In the genomic region with DNA sequence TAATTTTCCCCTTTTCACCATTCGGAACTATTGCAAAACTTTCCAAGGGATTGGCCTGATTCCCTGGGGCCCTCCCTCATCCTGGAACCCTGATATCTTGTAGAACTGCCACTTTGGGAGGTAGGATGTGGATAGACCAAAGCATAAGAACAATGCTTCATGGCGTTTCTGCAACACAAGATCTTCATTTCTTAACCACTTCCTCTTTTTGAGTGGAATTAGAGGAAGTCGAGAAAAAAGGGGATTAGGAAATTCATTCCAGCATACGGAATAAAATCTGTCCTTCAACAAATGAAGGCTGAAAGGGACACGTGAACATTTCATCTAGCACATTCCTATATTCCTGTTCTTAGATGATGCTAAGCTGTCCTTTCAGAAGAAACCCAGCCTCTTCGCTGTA, we compare ENCODE assay signal across 25 cellular contexts.
A peak's percentile ranks its signal among the peaks of the same experiment; 100 is the strongest.
DNase-seq lines count a peak whose midpoint lies in the region; ATAC-seq and TF ChIP-seq lines count a peak whose summit lies in the region.
"Had no signal": no experiment of that assay in that cellular context is flagged by ENCODE, and none has a peak within 500 bp of the region (broad histone marks: within the 10 kb centered on the region; RNA-seq: fewer than 3 reads in every experiment).

No MANE protein-coding gene starts in this region.

- H3K27me3 Mint-ChIP-seq in T-cell, result no peaks in the 10 kb centered on the region
- H3K27me3 Mint-ChIP-seq in activated CD8-positive, alpha-beta T cell treated with anti-CD3 and anti-CD28 coated beads, Interleukin-2, amount 10 ng/mL, durations not matched to agents 7 days and 5 days (ENCODE audit: low read depth), result no peaks in the 10 kb centered on the region
- H3K27me3 Mint-ChIP-seq: CD4-positive, alpha-beta T cell had no signal

- no peaks in the 10 kb centered on the region for H3K4me1 Mint-ChIP-seq in T-cell
- no peaks in the 10 kb centered on the region for H3K4me1 Mint-ChIP-seq in activated CD8-positive, alpha-beta T cell treated with anti-CD3 and anti-CD28 coated beads, Interleukin-2, amount 10 ng/mL, durations not matched to agents 7 days and 5 days (ENCODE audit: low read depth)

- TF ChIP-seq CTCF in VCaP (conservative IDR thresholded peaks at IDR 0.05), result no peak

- ATAC-seq in T-cell (replicated peaks in 1 of 4) (no peak), GM18858 (IDR thresholded peaks at IDR 0.05; ENCODE audit: unreplicated experiment) (no peak)
- no peak for ATAC-seq in activated CD8-positive, alpha-beta T cell treated with anti-CD3 and anti-CD28 coated beads, Interleukin-2, amount 10 ng/mL, durations not matched to agents 7 days and 5 days
- ATAC-seq: PC-3, sciatic nerve had no signal

- DNase-seq in KBM-7 (peak; percentile 74), NOMO-1 treated with dmso at 0.1 percent for 144 hours (lab: John Stamatoyannopoulos, UW; ENCODE audit: unreplicated experiment) (peak; percentile 58), pons (ENCODE audit: low spot score) (peak; percentile 67), T-cell (no peak), HEK293T (ENCODE audit: extremely low spot score) (no peak)
- no peak for DNase-seq in activated CD8-positive, alpha-beta T cell treated with anti-CD3 and anti-CD28 coated beads, Interleukin-2, amount 10 ng/mL, durations not matched to agents 7 days and 5 days
- DNase-seq: activated CD4-positive, alpha-beta T cell treated with anti-CD3 and anti-CD28 coated beads, Interleukin-2, amount 50 U/mL, for 1 hour; activated naive CD4-positive, alpha-beta T cell treated with anti-CD3 and anti-CD28 coated beads, Interleukin-2, amount 50 U/mL, for 16 hours; CD4-positive, alpha-beta T cell; NCI-H187 treated with DMSO at 0.1 percent for 48 hours; NCI-H69; nephron progenitor cell; SJCRH30; stimulated activated CD4-positive, alpha-beta T cell treated with anti-CD3 and anti-CD28 coated beads, Interleukin-4, amount 100 ng/mL, for 4 hours; stimulated activated naive CD4-positive, alpha-beta T cell had no signal

- no peaks in the 10 kb centered on the region for H3K9me3 Mint-ChIP-seq in T-cell
- H3K9me3 Mint-ChIP-seq in activated CD8-positive, alpha-beta T cell treated with anti-CD3 and anti-CD28 coated beads, Interleukin-2, amount 10 ng/mL, durations not matched to agents 7 days and 5 days (ENCODE audit: insufficient read depth), result no peaks in the 10 kb centered on the region
- H3K9me3 Mint-ChIP-seq: CD4-positive, alpha-beta T cell; dendritic cell treated with granulocyte-macrophage colony-stimulating factor and Interleukin-4, amounts not matched to agents 40 ng/mL and 50 ng/mL, for 4 days; nephron progenitor cell; T-helper 1 cell treated with Interleukin-12 subunit alpha and Interleukin-12 subunit beta and Interleukin-4 antibody, amounts not matched to agents 30 μg/mL and 1 μg/mL, for 36 hours had no signal

- CTCF ChIA-PET in T-cell (lab: Charles Lee), result no interaction called here
- CTCF ChIA-PET in activated CD8-positive, alpha-beta T cell treated with anti-CD3 and anti-CD28 coated beads, Interleukin-2, amount 10 ng/mL, durations not matched to agents 7 days and 5 days (lab: Charles Lee), result no interaction called here
- CTCF ChIA-PET in HEK293T (lab: Yijun Ruan, JAX), result no interaction called here

- no peak overlapping the region for H3K4me3 Mint-ChIP-seq in T-cell
- no peak overlapping the region for H3K4me3 Mint-ChIP-seq in activated CD8-positive, alpha-beta T cell treated with anti-CD3 and anti-CD28 coated beads, Interleukin-2, amount 10 ng/mL, durations not matched to agents 7 days and 5 days
- H3K4me3 Mint-ChIP-seq: CD4-positive, alpha-beta T cell; dendritic cell treated with granulocyte-macrophage colony-stimulating factor and Interleukin-4, amounts not matched to agents 40 ng/mL and 50 ng/mL, for 4 days; nephron progenitor cell; T-helper 1 cell treated with Interleukin-12 subunit alpha and Interleukin-12 subunit beta and Interleukin-4 antibody, amounts not matched to agents 30 μg/mL and 1 μg/mL, for 36 hours had no signal

- H3K36me3 Mint-ChIP-seq in T-cell, result no peaks in the 10 kb centered on the region
- H3K36me3 Mint-ChIP-seq in activated CD8-positive, alpha-beta T cell treated with anti-CD3 and anti-CD28 coated beads, Interleukin-2, amount 10 ng/mL, durations not matched to agents 7 days and 5 days (ENCODE audit: low read depth), result no peaks in the 10 kb centered on the region

- peak overlapping the region; percentile 98 for H3K27ac ChIP-seq in VCaP
- H3K27ac ChIP-seq: cardiac muscle cell, gastroesophageal sphincter, KMS-11, SJCRH30, tibial artery had no signal

- in situ Hi-C loops in KBM-7 (cut with MboI; ENCODE audit: low pct_unique_long_range_greater_than_20kb, low sequenced_read_pairs), result no loop called here

- H3K27ac Mint-ChIP-seq in T-cell, result no peak overlapping the region
- no peak overlapping the region for H3K27ac Mint-ChIP-seq in activated CD8-positive, alpha-beta T cell treated with anti-CD3 and anti-CD28 coated beads, Interleukin-2, amount 10 ng/mL, durations not matched to agents 7 days and 5 days
- H3K27ac Mint-ChIP-seq: CD4-positive, alpha-beta T cell; dendritic cell treated with granulocyte-macrophage colony-stimulating factor and Interleukin-4, amounts not matched to agents 40 ng/mL and 50 ng/mL, for 4 days; nephron progenitor cell; T-helper 1 cell treated with Interleukin-12 subunit alpha and Interleukin-12 subunit beta and Interleukin-4 antibody, amounts not matched to agents 30 μg/mL and 1 μg/mL, for 36 hours had no signal

- POLR2A ChIA-PET in T-cell (lab: Charles Lee) (no interaction called here), HEK293T (lab: Yijun Ruan, JAX) (no interaction called here)
- POLR2A ChIA-PET in activated CD8-positive, alpha-beta T cell treated with anti-CD3 and anti-CD28 coated beads, Interleukin-2, amount 10 ng/mL, durations not matched to agents 7 days and 5 days (lab: Charles Lee), result no interaction called here

TF ChIP-seq in HEK293T, 16 proteins besides CTCF, POLR2A, EP300 and RAD21:
- no peak for TF ChIP-seq SUZ12 (IDR thresholded peaks at IDR 0.05)
- TF ChIP-seq NFRKB (IDR thresholded peaks at IDR 0.05), result no peak
- TF ChIP-seq ELF4 (IDR thresholded peaks at IDR 0.05), result no peak
- TF ChIP-seq FOXA1 (IDR thresholded peaks at IDR 0.05), result no peak
- no peak for TF ChIP-seq CTBP1 (IDR thresholded peaks at IDR 0.05; ENCODE audit: borderline replicate concordance)
- no peak for TF ChIP-seq L3MBTL2 (conservative IDR thresholded peaks at IDR 0.05)
- TF ChIP-seq, protein P1, sequence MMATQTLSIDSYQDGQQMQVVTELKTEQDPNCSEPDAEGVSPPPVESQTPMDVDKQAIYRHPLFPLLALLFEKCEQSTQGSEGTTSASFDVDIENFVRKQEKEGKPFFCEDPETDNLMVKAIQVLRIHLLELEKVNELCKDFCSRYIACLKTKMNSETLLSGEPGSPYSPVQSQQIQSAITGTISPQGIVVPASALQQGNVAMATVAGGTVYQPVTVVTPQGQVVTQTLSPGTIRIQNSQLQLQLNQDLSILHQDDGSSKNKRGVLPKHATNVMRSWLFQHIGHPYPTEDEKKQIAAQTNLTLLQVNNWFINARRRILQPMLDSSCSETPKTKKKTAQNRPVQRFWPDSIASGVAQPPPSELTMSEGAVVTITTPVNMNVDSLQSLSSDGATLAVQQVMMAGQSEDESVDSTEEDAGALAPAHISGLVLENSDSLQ (IDR thresholded peaks at IDR 0.05), result no peak
- TF ChIP-seq FOXM1 (IDR thresholded peaks at IDR 0.05; ENCODE audit: borderline replicate concordance), result no peak
- no peak for TF ChIP-seq ARNT (IDR thresholded peaks at IDR 0.05)
- no peak for TF ChIP-seq LEF1 (IDR thresholded peaks at IDR 0.05; ENCODE audit: borderline replicate concordance)
- no peak for TF ChIP-seq SP1 (IDR thresholded peaks at IDR 0.05)
- TF ChIP-seq HDGF (IDR thresholded peaks at IDR 0.05; ENCODE audit: borderline replicate concordance), result no peak

Comparison
In these comparisons a context has a peak if more than half of its experiments do, and no peak if none do; other contexts are left out.
1. DNase-seq: peak in KBM-7 (single experiment), NOMO-1 treated with dmso at 0.1 percent for 144 hours (single experiment) and pons (single experiment); none in T-cell (0 of 34), activated CD8-positive, alpha-beta T cell treated with anti-CD3 and anti-CD28 coated beads, Interleukin-2, amount 10 ng/mL, durations not matched to agents 7 days and 5 days (single experiment) and HEK293T (single experiment).